ENCODE assay signal across 11 cellular contexts in the genomic region with DNA sequence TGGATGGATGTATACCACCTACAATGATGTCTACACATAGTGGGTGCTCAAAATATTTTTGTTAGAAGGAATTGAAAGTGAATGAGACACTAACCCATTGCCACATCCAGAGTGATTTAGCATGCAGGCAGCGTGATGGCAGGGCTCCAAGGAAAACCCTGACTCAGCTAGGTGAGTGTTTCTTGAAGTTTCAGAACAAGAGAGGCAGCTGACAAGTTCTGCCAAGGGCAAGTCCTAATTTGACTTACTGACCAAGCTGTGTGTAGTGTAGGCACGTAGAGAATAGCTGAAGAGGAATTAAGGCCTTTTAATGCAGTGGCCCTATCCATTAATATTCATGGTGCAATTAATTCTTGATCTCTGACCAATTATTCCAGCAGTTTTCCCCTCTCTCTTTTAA.
DNase-seq lines count a peak whose midpoint lies in the region; ATAC-seq and TF ChIP-seq lines count a peak whose summit lies in the region.
"Had no signal": no experiment of that assay in that cellular context is flagged by ENCODE, and none has a peak within 500 bp of the region (broad histone marks: within the 10 kb centered on the region; RNA-seq: fewer than 3 reads in every experiment).

No MANE protein-coding gene starts in this region.

- no peak overlapping the region for H3K4me3 ChIP-seq in colonic mucosa
- H3K4me3 ChIP-seq in vagina: no peak overlapping the region

- peak; percentile 35 for ATAC-seq in GM19452 (IDR thresholded peaks at IDR 0.05; ENCODE audit: unreplicated experiment)
- ATAC-seq in HG03460 (IDR thresholded peaks at IDR 0.05; ENCODE audit: unreplicated experiment): peak; percentile 49
- ATAC-seq in HG02885 (IDR thresholded peaks at IDR 0.05; ENCODE audit: poor library complexity, unreplicated experiment): no peak
- ATAC-seq: activated CD8-positive, alpha-beta T cell treated with anti-CD3 and anti-CD28 coated beads, Interleukin-2, amount 10 ng/mL, durations not matched to agents 7 days and 5 days had no signal

- intact Hi-C loops in colonic mucosa (cut with DNase I) (no loop called here), vagina (cut with DNase I) (no loop called here), posterior vena cava (cut with DNase I) (no loop called here)

- H3K36me3 ChIP-seq in colonic mucosa: no peaks in the 10 kb centered on the region
- H3K36me3 ChIP-seq in vagina: no peaks in the 10 kb centered on the region

- TF ChIP-seq POLR2A in vagina (IDR thresholded peaks at IDR 0.05): no peak

- in situ Hi-C loops in Caki2 (cut with HindIII; ENCODE audit: low pct_unique_long_range_greater_than_20kb, low sequenced_read_pairs): no loop called here

- no peak overlapping the region for H3K9ac ChIP-seq in colonic mucosa (ENCODE audit: low read depth in 2 of 2, low read length in 2 of 2)
- H3K9ac ChIP-seq: parathyroid adenoma had no signal

- H3K27ac ChIP-seq in colonic mucosa (no peak overlapping the region), vagina (no peak overlapping the region)
- H3K27ac ChIP-seq: parathyroid adenoma had no signal

- DNase-seq in Caki2 (ENCODE audit: low read depth) (peak; percentile 85), colonic mucosa (peak; percentile 32), vagina (ENCODE audit: extremely low spot score in 2 of 2) (no peak), globus pallidus (ENCODE audit: low spot score) (no peak), posterior vena cava (ENCODE audit: low spot score) (no peak)
- DNase-seq: activated CD8-positive, alpha-beta T cell treated with anti-CD3 and anti-CD28 coated beads, Interleukin-2, amount 10 ng/mL, durations not matched to agents 7 days and 5 days; islet precursor cell had no signal

- no peaks in the 10 kb centered on the region for H3K4me1 ChIP-seq in colonic mucosa
- peaks cover 12% of the 10 kb centered on the region for H3K4me1 ChIP-seq in vagina
- H3K4me1 ChIP-seq: parathyroid adenoma had no signal

- H3K9me3 ChIP-seq in colonic mucosa: no peaks in the 10 kb centered on the region
- H3K9me3 ChIP-seq in vagina: no peaks in the 10 kb centered on the region

- H3K27me3 ChIP-seq in colonic mucosa (no peaks in the 10 kb centered on the region), vagina (no peaks in the 10 kb centered on the region)

- TF ChIP-seq CTCF in colonic mucosa (IDR thresholded peaks at IDR 0.05) (no peak), vagina (IDR thresholded peaks at IDR 0.05) (no peak)

Comparison
In these comparisons a context has a peak if more than half of its experiments do, and no peak if none do; other contexts are left out.
1. DNase-seq: peak in Caki2 (single experiment) and colonic mucosa (single experiment); none in vagina (0 of 2), globus pallidus (single experiment) and posterior vena cava (single experiment).